9 cellular contexts compared by ENCODE assay signal in the genomic region with DNA sequence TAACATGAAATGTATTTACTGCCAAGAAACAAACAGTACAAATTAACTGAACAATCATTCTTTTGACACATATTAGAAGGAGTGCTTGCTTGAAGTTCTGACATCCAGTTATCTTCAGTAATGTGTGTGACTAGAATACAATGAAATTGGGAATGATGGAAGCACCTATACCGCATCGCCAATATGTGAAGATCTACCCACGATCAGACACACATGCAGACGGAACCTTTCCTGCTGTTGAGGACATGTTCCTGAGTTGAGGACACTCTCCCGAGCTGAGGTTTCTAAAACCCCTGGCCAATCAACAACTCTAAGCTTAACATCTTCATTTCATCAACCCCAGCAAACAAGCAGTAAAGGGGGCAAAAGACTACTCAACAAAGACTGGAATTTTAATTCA.
"Had no signal": no experiment of that assay in that cellular context is flagged by ENCODE, and none has a peak within 500 bp of the region (broad histone marks: within the 10 kb centered on the region; RNA-seq: fewer than 3 reads in every experiment).

A gene (minus strand): TSS at position 101 of the 400 bp plus-strand sequence. CDS start 133 bp downstream, outside the sequence.

- FAIRE-seq: H1 had no signal

- DNase-seq: GM23248, GOT3, H7, H9, HCEC 1CT, HFFc6 had no signal

- ATAC-seq: GM23338, HCT116 had no signal
